In genomic region chr16:19589106-19589505, GRCh38 we compare ENCODE assay signal across 23 cellular contexts. TPM values are rescaled to one million over a fixed set of nuclear protein-coding genes. Genes with fewer than 3 reads are reported as not detected.
DNase-seq lines count a peak whose midpoint lies in the region; ATAC-seq, FAIRE-seq and TF ChIP-seq lines count a peak whose summit lies in the region.
"Had no signal": no experiment of that assay in that cellular context is flagged by ENCODE, and none has a peak within 500 bp of the region (broad histone marks: within the 10 kb centered on the region; RNA-seq: fewer than 3 reads in every experiment).

No MANE protein-coding gene starts in this region.

- no TSS peak for BruUV-seq in endothelial cell of umbilical vein (replicated peaks; lab: Mats Ljungman, UMichigan)

- no peak overlapping the region for H4K91ac ChIP-seq in trophoblast cell (ENCODE audit: low read depth, low read length)

- no peak for FAIRE-seq in endothelial cell of umbilical vein (lab: Jason Lieb, UNC)
- FAIRE-seq: A549, colon, islet of Langerhans had no signal

- no peak overlapping the region for H3K23ac ChIP-seq in trophoblast cell (ENCODE audit: low read length)

- DNase-seq in cardiac muscle cell (ENCODE audit: low read depth in 1 of 2, low spot score in 1 of 2) (no peak), heart left ventricle (no peak), endothelial cell of umbilical vein (ENCODE audit: low read depth, low spot score) (no peak), trophoblast cell (no peak), vagina (ENCODE audit: extremely low spot score in 2 of 2) (no peak), breast epithelium (ENCODE audit: low spot score in 2 of 2) (no peak), coronary artery (ENCODE audit: low spot score) (no peak), KBM-7 (no peak)
- DNase-seq: activated naive CD4-positive, alpha-beta T cell treated with anti-CD3 and anti-CD28 coated beads, Interleukin-2, amount 10 ng/mL, durations not matched to agents 7 days and 5 days; activated T-cell treated with anti-CD3 and anti-CD28 coated beads, Interleukin-2, amount 50 U/mL, for 1 hour; NCI-H187 treated with DMSO at 0.1 percent for 48 hours; NCI-H226; PC-9; right cardiac atrium; T-helper 2 cell; WERI-Rb-1 had no signal

- peak overlapping the region; percentile 59 for H3K27ac ChIP-seq in cardiac muscle cell
- peak overlapping the region in 3 of 12 donors; percentile 13 to 35 (median 33) for H3K27ac ChIP-seq in heart left ventricle
- peak overlapping the region; percentile 73 for H3K27ac ChIP-seq in endothelial cell of umbilical vein (ENCODE audit: insufficient read depth, low read depth, low read length)
- no peak overlapping the region for H3K27ac ChIP-seq in trophoblast cell (ENCODE audit: low read depth, low read length)
- H3K27ac ChIP-seq in vagina, result peak overlapping the region; percentile 77
- H3K27ac ChIP-seq in breast epithelium, result no peak overlapping the region
- no peak overlapping the region for H3K27ac ChIP-seq in coronary artery
- H3K27ac ChIP-seq: BLaER1 treated with 17β-estradiol and CSF1 and Interleukin-3, amounts not matched to agents 10 nM and 100 nM; KMS-11; PC-9; WERI-Rb-1 had no signal

- no peak overlapping the region for H3K14ac ChIP-seq in trophoblast cell (ENCODE audit: low read length)

- H3K79me2 ChIP-seq in endothelial cell of umbilical vein (ENCODE audit: control insufficient read depth, insufficient read depth, low read length), result no peaks in the 10 kb centered on the region
- no peaks in the 10 kb centered on the region for H3K79me2 ChIP-seq in trophoblast cell (ENCODE audit: control insufficient read depth, insufficient read depth, low read length, poor library complexity)

- no peak overlapping the region for H2BK120ac ChIP-seq in trophoblast cell (ENCODE audit: insufficient read depth, low read length, poor library complexity)

- no peak overlapping the region for H2BK12ac ChIP-seq in trophoblast cell (ENCODE audit: low read length)

- 87 to 96% (median 88%) methylated on average over 5 of the region's 5 CpGs for WGBS in heart left ventricle, 4 donors
- WGBS in trophoblast cell (ENCODE audit: extremely low coverage, insufficient coverage, insufficient read length), result no CpG with 5 or more reads among the region's 5 CpGs

- H3K18ac ChIP-seq in trophoblast cell (ENCODE audit: low read length), result no peak overlapping the region

- H3K4me2 ChIP-seq in endothelial cell of umbilical vein (ENCODE audit: insufficient read depth, low read length) (no peak overlapping the region), trophoblast cell (ENCODE audit: low read length) (no peak overlapping the region)
- H3K4me2 ChIP-seq: BLaER1 treated with 17β-estradiol and CSF1 and Interleukin-3, amounts not matched to agents 10 nM and 100 nM; KMS-11 had no signal

- intact Hi-C loops in heart left ventricle (cut with DNase I) (no loop called here), endothelial cell of umbilical vein (cut with micrococcal nuclease) (no loop called here), vagina (cut with DNase I) (no loop called here), breast epithelium (cut with DNase I; ENCODE audit: low total_unique reads) (no loop called here)

- dilution Hi-C loops in endothelial cell of umbilical vein (cut with MboI; ENCODE audit: extremely low pct_ligation_motif_present, low sequenced_read_pairs), result no loop called here

- H3K4me1 ChIP-seq in cardiac muscle cell (ENCODE audit: low read depth) (peaks cover 12% of the 10 kb centered on the region), heart left ventricle (peaks cover 0 to 16% (median 8%) of the 10 kb centered on the region in 12 donors), endothelial cell of umbilical vein (ENCODE audit: control insufficient read depth, extremely low read depth, insufficient read depth, low read length) (peaks cover 14% of the 10 kb centered on the region), trophoblast cell (ENCODE audit: control insufficient read depth in 1 of 2, insufficient read depth in 2 of 2, low read length in 2 of 2) (no peaks in the 10 kb centered on the region), vagina (peaks cover 19% of the 10 kb centered on the region), breast epithelium (no peaks in the 10 kb centered on the region)

- in situ Hi-C loops in KBM-7 (cut with MboI; ENCODE audit: low pct_unique_long_range_greater_than_20kb, low sequenced_read_pairs), result no loop called here

- no peak overlapping the region for H4K12ac ChIP-seq in trophoblast cell (ENCODE audit: low read depth, low read length)

- H3K27me3 ChIP-seq in cardiac muscle cell (no peaks in the 10 kb centered on the region), heart left ventricle (no peaks in the 10 kb centered on the region), endothelial cell of umbilical vein (ENCODE audit: control insufficient read depth in 2 of 2, insufficient read depth in 2 of 2, low read length in 2 of 2) (no peaks in the 10 kb centered on the region), trophoblast cell (ENCODE audit: insufficient read depth, low read length) (no peaks in the 10 kb centered on the region), vagina (no peaks in the 10 kb centered on the region), breast epithelium (no peaks in the 10 kb centered on the region)
- H3K27me3 ChIP-seq: ascending aorta; BLaER1 treated with 17β-estradiol and CSF1 and Interleukin-3, amounts not matched to agents 10 nM and 100 nM had no signal

- peaks cover 6% of the 10 kb centered on the region for H3K36me3 ChIP-seq in cardiac muscle cell
- peaks cover 0 to 68% (median 42%) of the 10 kb centered on the region in 9 donors for H3K36me3 ChIP-seq in heart left ventricle
- peaks cover 0 to 14% of the 10 kb centered on the region in 2 experiments for H3K36me3 ChIP-seq in endothelial cell of umbilical vein (ENCODE audit: control insufficient read depth in 2 of 2, extremely low read depth in 1 of 2, insufficient read depth in 2 of 2, low read length in 2 of 2)
- H3K36me3 ChIP-seq in trophoblast cell (ENCODE audit: control insufficient read depth in 1 of 2, insufficient read depth in 2 of 2, low read length in 2 of 2), result peaks cover 8 to 12% of the 10 kb centered on the region in 2 experiments
- peaks cover 0 to 30% of the 10 kb centered on the region in 2 donors for H3K36me3 ChIP-seq in vagina
- H3K36me3 ChIP-seq in breast epithelium, result no peaks in the 10 kb centered on the region

- TF ChIP-seq POLR2A in heart left ventricle (IDR thresholded peaks at IDR 0.05), result no peak
- TF ChIP-seq POLR2A in endothelial cell of umbilical vein (IDR thresholded peaks at IDR 0.05; ENCODE audit: low read depth, low read length), result no peak
- TF ChIP-seq POLR2A in vagina (IDR thresholded peaks at IDR 0.05), result no peak
- no peak for TF ChIP-seq POLR2A in breast epithelium (IDR thresholded peaks at IDR 0.05)

- CTCF ChIA-PET in endothelial cell of umbilical vein (lab: Charles Lee), result interaction anchor here (0.7 to 2.8 kb wide), 11 partner anchors 8 to 711 kb away, joined by 3 to 11 read pairs (median 5); partner anchors contain the start of genes GPRC5B and VPS35L

- H2BK5ac ChIP-seq in trophoblast cell (ENCODE audit: low read depth, low read length, poor library complexity), result no peak overlapping the region

- H4K8ac ChIP-seq in trophoblast cell (ENCODE audit: low read depth, low read length), result no peak overlapping the region

- no peak overlapping the region for H2AK5ac ChIP-seq in trophoblast cell (ENCODE audit: low read length)

- no peak for ATAC-seq in heart left ventricle
- ATAC-seq: HCT116 had no signal

- peak overlapping the region; percentile 25 for H3K9ac ChIP-seq in endothelial cell of umbilical vein (replicated peaks; ENCODE audit: extremely low read depth, insufficient read depth, low read length)
- H3K9ac ChIP-seq in trophoblast cell (ENCODE audit: low read length), result no peak overlapping the region
- H3K9ac ChIP-seq: BLaER1 treated with 17β-estradiol and CSF1 and Interleukin-3, amounts not matched to agents 10 nM and 100 nM; KMS-11 had no signal

- no peaks in the 10 kb centered on the region for H3K79me1 ChIP-seq in trophoblast cell (ENCODE audit: low read length)

- no peak for TF ChIP-seq CTCF in cardiac muscle cell (IDR thresholded peaks at IDR 0.05; ENCODE audit: low read depth, low read length)
- TF ChIP-seq CTCF in heart left ventricle (IDR thresholded peaks at IDR 0.05), result no peak
- TF ChIP-seq CTCF in endothelial cell of umbilical vein (IDR thresholded peaks at IDR 0.05; ENCODE audit: extremely low read depth in 1 of 2, insufficient read depth in 1 of 2, low read depth in 1 of 2, low read length in 2 of 2), result no peak
- no peak for TF ChIP-seq CTCF in vagina (IDR thresholded peaks at IDR 0.05)
- TF ChIP-seq CTCF in breast epithelium (IDR thresholded peaks at IDR 0.05), result no peak
- TF ChIP-seq CTCF in coronary artery (IDR thresholded peaks at IDR 0.05), result no peak

- POLR2A ChIA-PET in endothelial cell of umbilical vein (lab: Charles Lee), result interaction anchor here (0.7 kb wide), 1 partner anchor 298 kb away, joined by 7 read pairs; no protein-coding TSS in a partner anchor

- H2AFZ ChIP-seq in endothelial cell of umbilical vein (ENCODE audit: low read depth, low read length) (no peak overlapping the region), trophoblast cell (ENCODE audit: insufficient read depth, low read length, poor library complexity) (no peak overlapping the region)
- H2AFZ ChIP-seq: PC-9 had no signal

- no peaks in the 10 kb centered on the region for H3K9me1 ChIP-seq in endothelial cell of umbilical vein (replicated peaks; ENCODE audit: control insufficient read depth, extremely low read depth, insufficient read depth, low read length)

- H4K20me1 ChIP-seq in endothelial cell of umbilical vein (replicated peaks; ENCODE audit: control insufficient read depth, extremely low read depth, insufficient read depth, low read length), result no peaks in the 10 kb centered on the region
- H4K20me1 ChIP-seq: BLaER1 treated with 17β-estradiol and CSF1 and Interleukin-3, amounts not matched to agents 10 nM and 100 nM had no signal

- no peaks in the 10 kb centered on the region for H3K9me3 ChIP-seq in cardiac muscle cell (ENCODE audit: low read depth)
- no peaks in the 10 kb centered on the region for H3K9me3 ChIP-seq in heart left ventricle
- H3K9me3 ChIP-seq in endothelial cell of umbilical vein (replicated peaks; ENCODE audit: control insufficient read depth, insufficient read depth, low read length), result no peaks in the 10 kb centered on the region
- H3K9me3 ChIP-seq in trophoblast cell (ENCODE audit: insufficient read depth, low read depth, low read length), result no peaks in the 10 kb centered on the region
- no peaks in the 10 kb centered on the region for H3K9me3 ChIP-seq in vagina
- no peaks in the 10 kb centered on the region for H3K9me3 ChIP-seq in breast epithelium
- H3K9me3 ChIP-seq: A549; ascending aorta; BLaER1 treated with 17β-estradiol and CSF1 and Interleukin-3, amounts not matched to agents 10 nM and 100 nM had no signal

- H3K4me3 ChIP-seq in cardiac muscle cell (no peak overlapping the region), heart left ventricle (no peak overlapping the region), endothelial cell of umbilical vein (replicated peaks in 1 of 3; ENCODE audit: insufficient read depth in 1 of 3, low read depth in 1 of 3, low read length in 3 of 3) (no peak overlapping the region), trophoblast cell (ENCODE audit: low read depth, low read length) (no peak overlapping the region), vagina (no peak overlapping the region), breast epithelium (no peak overlapping the region), coronary artery (no peak overlapping the region)
- H3K4me3 ChIP-seq: A549; ascending aorta; BLaER1 treated with 17β-estradiol and CSF1 and Interleukin-3, amounts not matched to agents 10 nM and 100 nM; PC-9 had no signal

- H3K4ac ChIP-seq in trophoblast cell (ENCODE audit: low read depth, low read length), result peak overlapping the region; percentile 11

RNA-seq across cellular contexts. Expression of gene VPS35L, which starts 33.6 kb away (rescaled TPM):
- total RNA-seq in cardiac muscle cell (31.5 and 32.5 TPM in 2 replicates), heart left ventricle (10 to 100 TPM; 20.6 to 47.3 (median 27.0) TPM), endothelial cell of umbilical vein (80.2 and 91.1 TPM in 2 replicates), vagina (39.8 TPM), breast epithelium (10 to 100 TPM; 36.4 to 43.3 (median 40.5) TPM)
- polyA plus RNA-seq in cardiac muscle cell (61.6 and 63.0 TPM in 2 replicates), heart left ventricle (10 to 100 TPM; 13.7 to 17.8 TPM), endothelial cell of umbilical vein (43.7 and 49.1 TPM in 2 replicates)
- 43.0 and 54.1 TPM in 2 replicates for polyA plus RNA-seq in endothelial cell of umbilical vein (2011; cell fraction: cytosol; rRNA removed)
- 79.7 and 86.1 TPM in 2 replicates for polyA plus RNA-seq in endothelial cell of umbilical vein (2011; cell fraction: nucleus; rRNA removed)
- 50.2 and 54.4 TPM in 2 replicates for polyA plus RNA-seq in endothelial cell of umbilical vein (2012)
- polyA minus RNA-seq in endothelial cell of umbilical vein, result 131 and 172 TPM in 2 replicates
- 6.9 TPM for polyA minus RNA-seq in endothelial cell of umbilical vein (2011; cell fraction: cytosol; rRNA and poly(A)+ RNA removed)
- polyA minus RNA-seq in endothelial cell of umbilical vein (2011; cell fraction: nucleus; rRNA and poly(A)+ RNA removed), result 127 and 144 TPM in 2 replicates
- 36.5 and 40.2 TPM in 2 replicates for polyA plus RNA-seq in trophoblast cell (2013)

Comparison
In these comparisons a context has a peak if more than half of its experiments do, and no peak if none do; other contexts are left out.
1. H3K27ac ChIP-seq: peak in cardiac muscle cell (single experiment), endothelial cell of umbilical vein (single experiment) and vagina (single experiment); none in trophoblast cell (single experiment), breast epithelium (0 of 2) and coronary artery (0 of 2).